In the genomic region with DNA sequence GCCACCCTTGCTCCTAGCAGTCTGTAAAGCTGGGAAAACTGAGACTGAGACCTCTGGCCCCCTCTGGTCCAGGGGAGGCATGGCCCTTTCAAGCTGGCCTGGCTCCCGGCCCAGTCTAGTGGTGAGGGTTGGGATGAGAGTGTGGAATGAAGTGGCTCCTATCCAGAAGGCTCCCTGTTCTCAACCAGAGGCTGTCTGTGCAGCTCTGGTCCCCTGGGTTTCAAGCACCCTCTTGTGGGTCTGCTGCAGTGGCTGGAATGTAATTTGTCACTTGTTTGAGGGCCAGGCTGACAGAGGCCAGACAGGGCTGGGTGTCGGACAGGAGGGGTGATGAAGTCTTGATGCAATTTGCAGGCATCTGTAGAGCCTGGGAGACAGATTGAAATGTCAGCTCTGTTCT, we compare ENCODE assay signal across 12 cellular contexts. TPM values are rescaled to one million over a fixed set of nuclear protein-coding genes. Genes with fewer than 3 reads are reported as not detected.
DNase-seq lines count a peak whose midpoint lies in the region; ATAC-seq and TF ChIP-seq lines count a peak whose summit lies in the region.
"Had no signal": no experiment of that assay in that cellular context is flagged by ENCODE, and none has a peak within 500 bp of the region (broad histone marks: within the 10 kb centered on the region; RNA-seq: fewer than 3 reads in every experiment).

No MANE protein-coding gene starts in this region.

- no peak overlapping the region for H3K4ac ChIP-seq in neuronal stem cell (ENCODE audit: low read length)

- H3K9me3 ChIP-seq in neuronal stem cell (replicated peaks in 1 of 2; ENCODE audit: control insufficient read depth in 2 of 2, insufficient read depth in 1 of 2, low read depth in 1 of 2, low read length in 2 of 2), result no peaks in the 10 kb centered on the region

- no peaks in the 10 kb centered on the region for H3K36me3 ChIP-seq in neuronal stem cell (replicated peaks in 1 of 2; ENCODE audit: control insufficient read depth in 2 of 2, insufficient read depth in 2 of 2, low read length in 2 of 2)

- H2BK12ac ChIP-seq in neuronal stem cell (ENCODE audit: low read length), result no peak overlapping the region

- H4K8ac ChIP-seq in neuronal stem cell (ENCODE audit: low read depth, low read length), result no peak overlapping the region

- ATAC-seq in HG02840 (IDR thresholded peaks at IDR 0.05; ENCODE audit: low FRiP score, unreplicated experiment), result no peak

- H3K27ac ChIP-seq in neuronal stem cell (replicated peaks; ENCODE audit: low read length), result no peak overlapping the region
- H3K27ac ChIP-seq: 22Rv1 had no signal

- H3K23ac ChIP-seq in neuronal stem cell (ENCODE audit: low read depth, low read length, poor library complexity), result no peak overlapping the region

- peaks cover 22 to 34% of the 10 kb centered on the region in 2 donors for H3K4me1 ChIP-seq in neuronal stem cell (ENCODE audit: control insufficient read depth in 2 of 2, insufficient read depth in 1 of 2, low read depth in 1 of 2, low read length in 2 of 2)

- H3K14ac ChIP-seq in neuronal stem cell (ENCODE audit: low read length), result no peak overlapping the region

- peak; percentile 79 for DNase-seq in DMS 273 (lab: John Stamatoyannopoulos, UW; ENCODE audit: unreplicated experiment)
- DNase-seq in DMS 273 treated with DMSO at 0.1 percent for 48 hours (lab: John Stamatoyannopoulos, UW), result no peak
- DNase-seq in NCI-H524 (lab: John Stamatoyannopoulos, UW), result peak; percentile 93 to 97
- DNase-seq in fibroblast of villous mesenchyme (ENCODE audit: low read depth), result peak; percentile 30
- no peak for DNase-seq in neuronal stem cell (ENCODE audit: low spot score)
- no peak for DNase-seq in inferior parietal cortex (ENCODE audit: extremely low spot score)
- no peak for DNase-seq in COR-L47 (lab: John Stamatoyannopoulos, UW)
- DNase-seq: activated CD4-positive, alpha-beta T cell treated with anti-CD3 and anti-CD28 coated beads, Interleukin-2, amount 10 ng/mL, durations not matched to agents 7 days and 5 days; naive B cell; stimulated activated CD4-positive, alpha-beta T cell treated with anti-CD3 and anti-CD28 coated beads, Interleukin-12 subunit alpha, Interleukin-12 subunit beta, amount 100 ng/mL, for 4 hours had no signal

- H3K18ac ChIP-seq in neuronal stem cell (ENCODE audit: low read length), result peak overlapping the region; percentile 50

- H3K4me2 ChIP-seq in neuronal stem cell (ENCODE audit: insufficient read depth, low read length, poor library complexity, severe bottlenecking), result no peak overlapping the region

- no peak overlapping the region for H3K4me3 ChIP-seq in fibroblast of villous mesenchyme (ENCODE audit: low read depth, low read length)
- no peak overlapping the region for H3K4me3 ChIP-seq in neuronal stem cell (ENCODE audit: low read length in 2 of 2)

- no peak overlapping the region for H3K9ac ChIP-seq in neuronal stem cell (ENCODE audit: low read depth, low read length, poor library complexity)

- H3K27me3 ChIP-seq in neuronal stem cell (ENCODE audit: control insufficient read depth in 3 of 3, insufficient read depth in 3 of 3, low read depth in 1 of 3, low read length in 3 of 3), result no peaks in the 10 kb centered on the region

- no peak overlapping the region for H2BK5ac ChIP-seq in neuronal stem cell (ENCODE audit: low read length)

- no peak for TF ChIP-seq CTCF in fibroblast of villous mesenchyme (IDR thresholded peaks at IDR 0.05; ENCODE audit: insufficient read depth, low read depth, low read length)

- no peak overlapping the region for H4K91ac ChIP-seq in neuronal stem cell (ENCODE audit: low read depth, low read length, poor library complexity)

- peak overlapping the region; percentile 3 for H2AK5ac ChIP-seq in neuronal stem cell (ENCODE audit: low read depth, low read length)

- no CpG with 5 or more reads among the region's 2 CpGs for WGBS in neuronal stem cell (ENCODE audit: extremely low coverage in 2 of 2, insufficient read length in 2 of 2, insufficient replicate concordance in 1 of 2), 2 donors

- H2BK120ac ChIP-seq in neuronal stem cell (ENCODE audit: low read depth, low read length), result no peak overlapping the region

- H3K79me1 ChIP-seq in neuronal stem cell (ENCODE audit: low read depth, low read length), result no peaks in the 10 kb centered on the region

- H2BK15ac ChIP-seq in neuronal stem cell (ENCODE audit: low read length), result no peak overlapping the region

- H2AFZ ChIP-seq in neuronal stem cell (ENCODE audit: low read length), result no peak overlapping the region

RNA-seq across cellular contexts. Expression of a gene that starts 22.1 kb away (rescaled TPM):
- total RNA-seq in fibroblast of villous mesenchyme, result 22.5 and 23.2 TPM in 2 replicates
- polyA plus RNA-seq in neuronal stem cell (2013, experiment 1 of 2), result 24.9 TPM
- 24.3 TPM for polyA plus RNA-seq in neuronal stem cell (2013, experiment 2 of 2)

RNA-seq across cellular contexts. Expression of a gene that starts 32.4 kb away (rescaled TPM):
- not detected in 2 replicates for total RNA-seq in fibroblast of villous mesenchyme
- polyA plus RNA-seq in neuronal stem cell (2013, experiment 1 of 2), result 0.04 TPM
- 0.04 TPM for polyA plus RNA-seq in neuronal stem cell (2013, experiment 2 of 2)
- total RNA-seq: activated CD4-positive, alpha-beta T cell treated with anti-CD3 and anti-CD28 coated beads, Interleukin-2, amount 10 ng/mL, durations not matched to agents 7 days and 5 days had no signal

Comparison
In these comparisons a context has a peak if more than half of its experiments do, and no peak if none do; other contexts are left out.
1. DNase-seq: peak in DMS 273 (single experiment), NCI-H524 (2 of 2) and fibroblast of villous mesenchyme (single experiment); none in DMS 273 treated with DMSO at 0.1 percent for 48 hours (single experiment), neuronal stem cell (single experiment), inferior parietal cortex (single experiment) and COR-L47 (single experiment).